Comparison of ENCODE assay signal across 9 cellular contexts in genomic region chr1:6770727-6771567, GRCh38. TPM values are rescaled to one million over a fixed set of nuclear protein-coding genes. Genes with fewer than 3 reads are reported as not detected.
DNase-seq lines count a peak whose midpoint lies in the region; ATAC-seq and TF ChIP-seq lines count a peak whose summit lies in the region.
"Had no signal": no experiment of that assay in that cellular context is flagged by ENCODE, and none has a peak within 500 bp of the region (broad histone marks: within the 10 kb centered on the region; RNA-seq: fewer than 3 reads in every experiment).

No MANE protein-coding gene starts in this region.

- intact Hi-C loops in activated T-helper 1 cell treated with anti-CD3 and anti-CD28 coated beads, Interleukin-12 subunit alpha, Interleukin-12 subunit beta, Interleukin-2, Interleukin-4 antibody, amounts not matched to agents 30 ng/mL and 10 ng/mL and 1 ng/mL, durations not matched to agents 14 hours and 24 hours and 36 hours (cut with micrococcal nuclease), result no loop called here

- no peak for ATAC-seq in activated T-cell treated with anti-CD3 and anti-CD28 coated beads, Interleukin-2, amount 50 U/mL, for 4 hours
- ATAC-seq in effector memory CD8-positive, alpha-beta T cell (replicated peaks), result no peak

- no peaks in the 10 kb centered on the region for H3K9me3 Mint-ChIP-seq in activated T-cell treated with anti-CD3 and anti-CD28 coated beads, Interleukin-2, amount 50 U/mL, for 4 hours
- H3K9me3 Mint-ChIP-seq in activated T-helper 1 cell treated with anti-CD3 and anti-CD28 coated beads, Interleukin-12 subunit alpha, Interleukin-12 subunit beta, Interleukin-2, Interleukin-4 antibody, amounts not matched to agents 30 ng/mL and 10 ng/mL and 1 ng/mL, durations not matched to agents 14 hours and 24 hours and 36 hours, result no peaks in the 10 kb centered on the region
- H3K9me3 Mint-ChIP-seq in effector memory CD8-positive, alpha-beta T cell, result no peaks in the 10 kb centered on the region

- peaks cover 20% of the 10 kb centered on the region for H3K27me3 Mint-ChIP-seq in activated T-cell treated with anti-CD3 and anti-CD28 coated beads, Interleukin-2, amount 50 U/mL, for 4 hours (ENCODE audit: low read depth)
- peaks cover 7% of the 10 kb centered on the region for H3K27me3 Mint-ChIP-seq in activated T-helper 1 cell treated with anti-CD3 and anti-CD28 coated beads, Interleukin-12 subunit alpha, Interleukin-12 subunit beta, Interleukin-2, Interleukin-4 antibody, amounts not matched to agents 30 ng/mL and 10 ng/mL and 1 ng/mL, durations not matched to agents 14 hours and 24 hours and 36 hours (ENCODE audit: insufficient read depth)
- H3K27me3 Mint-ChIP-seq in effector memory CD8-positive, alpha-beta T cell, result peaks cover 31 to 65% of the 10 kb centered on the region in 2 donors

- peak; percentile 35 for DNase-seq in GM10248 (ENCODE audit: extremely low spot score)
- peak; percentile 80 for DNase-seq in RPMI7951 (ENCODE audit: low read depth)
- DNase-seq in fibroblast of peridontal ligament (ENCODE audit: extremely low read depth), result peak; percentile 53
- peak; percentile 6 for DNase-seq in retina
- no peak for DNase-seq in activated T-cell treated with anti-CD3 and anti-CD28 coated beads, Interleukin-2, amount 50 U/mL, for 4 hours
- DNase-seq in activated T-helper 1 cell treated with anti-CD3 and anti-CD28 coated beads, Interleukin-12 subunit alpha, Interleukin-12 subunit beta, Interleukin-2, Interleukin-4 antibody, amounts not matched to agents 30 ng/mL and 10 ng/mL and 1 ng/mL, durations not matched to agents 14 hours and 24 hours and 36 hours (ENCODE audit: low spot score), result no peak
- no peak for DNase-seq in effector memory CD8-positive, alpha-beta T cell
- DNase-seq in SHP77 (lab: John Stamatoyannopoulos, UW), result no peak
- DNase-seq: MV-4-11 had no signal

- CTCF ChIA-PET in GM10248 (lab: Yijun Ruan, JAX), result interaction anchor here (1.7 kb wide), 1 partner anchor 51 kb away, joined by 7 read pairs; no protein-coding TSS in a partner anchor

- H3K27ac Mint-ChIP-seq in activated T-helper 1 cell treated with anti-CD3 and anti-CD28 coated beads, Interleukin-12 subunit alpha, Interleukin-12 subunit beta, Interleukin-2, Interleukin-4 antibody, amounts not matched to agents 30 ng/mL and 10 ng/mL and 1 ng/mL, durations not matched to agents 14 hours and 24 hours and 36 hours, result no peak overlapping the region
- H3K27ac Mint-ChIP-seq in effector memory CD8-positive, alpha-beta T cell, result no peak overlapping the region

- TF ChIP-seq CTCF in GM10248 (IDR thresholded peaks at IDR 0.05; ENCODE audit: control extremely low read depth, extremely low read depth, low read depth, missing control alignments), result no peak

- POLR2A ChIA-PET in GM10248 (lab: Yijun Ruan, JAX), result interaction anchor here (0.5 kb wide), 1 partner anchor 13 kb away, joined by 4 read pairs; no protein-coding TSS in a partner anchor

- H3K4me1 Mint-ChIP-seq in activated T-cell treated with anti-CD3 and anti-CD28 coated beads, Interleukin-2, amount 50 U/mL, for 4 hours (ENCODE audit: low read depth), result no peaks in the 10 kb centered on the region
- no peaks in the 10 kb centered on the region for H3K4me1 Mint-ChIP-seq in activated T-helper 1 cell treated with anti-CD3 and anti-CD28 coated beads, Interleukin-12 subunit alpha, Interleukin-12 subunit beta, Interleukin-2, Interleukin-4 antibody, amounts not matched to agents 30 ng/mL and 10 ng/mL and 1 ng/mL, durations not matched to agents 14 hours and 24 hours and 36 hours (ENCODE audit: low read depth)
- no peaks in the 10 kb centered on the region for H3K4me1 Mint-ChIP-seq in effector memory CD8-positive, alpha-beta T cell (ENCODE audit: low read depth in 2 of 2)

- no peak overlapping the region for H3K4me3 Mint-ChIP-seq in activated T-cell treated with anti-CD3 and anti-CD28 coated beads, Interleukin-2, amount 50 U/mL, for 4 hours
- no peak overlapping the region for H3K4me3 Mint-ChIP-seq in activated T-helper 1 cell treated with anti-CD3 and anti-CD28 coated beads, Interleukin-12 subunit alpha, Interleukin-12 subunit beta, Interleukin-2, Interleukin-4 antibody, amounts not matched to agents 30 ng/mL and 10 ng/mL and 1 ng/mL, durations not matched to agents 14 hours and 24 hours and 36 hours
- H3K4me3 Mint-ChIP-seq in effector memory CD8-positive, alpha-beta T cell, result no peak overlapping the region

- no peaks in the 10 kb centered on the region for H3K36me3 Mint-ChIP-seq in activated T-cell treated with anti-CD3 and anti-CD28 coated beads, Interleukin-2, amount 50 U/mL, for 4 hours (ENCODE audit: insufficient read depth)
- H3K36me3 Mint-ChIP-seq in activated T-helper 1 cell treated with anti-CD3 and anti-CD28 coated beads, Interleukin-12 subunit alpha, Interleukin-12 subunit beta, Interleukin-2, Interleukin-4 antibody, amounts not matched to agents 30 ng/mL and 10 ng/mL and 1 ng/mL, durations not matched to agents 14 hours and 24 hours and 36 hours (ENCODE audit: low read depth), result no peaks in the 10 kb centered on the region
- H3K36me3 Mint-ChIP-seq in effector memory CD8-positive, alpha-beta T cell (ENCODE audit: insufficient read depth), result no peaks in the 10 kb centered on the region

RNA-seq across cellular contexts. Expression of gene CAMTA1, which starts 14.3 kb away (rescaled TPM):
- total RNA-seq in RPMI7951 (2014; rRNA removed; shearing (Covaris generic)), result 86.7 and 91.0 TPM in 2 replicates
- 10 to 100 TPM; 47.5 to 50.3 (median 47.7) TPM for total RNA-seq in activated T-cell treated with anti-CD3 and anti-CD28 coated beads, Interleukin-2, amount 50 U/mL, for 4 hours
- 57.2 and 63.7 TPM in 2 replicates for total RNA-seq in activated T-helper 1 cell treated with anti-CD3 and anti-CD28 coated beads, Interleukin-12 subunit alpha, Interleukin-12 subunit beta, Interleukin-2, Interleukin-4 antibody, amounts not matched to agents 30 ng/mL and 10 ng/mL and 1 ng/mL, durations not matched to agents 14 hours and 24 hours and 36 hours

Comparison
In these comparisons a context has a peak if more than half of its experiments do, and no peak if none do; other contexts are left out.
1. DNase-seq: peak in GM10248 (single experiment), RPMI7951 (single experiment), fibroblast of peridontal ligament (single experiment) and retina (single experiment); none in activated T-cell treated with anti-CD3 and anti-CD28 coated beads, Interleukin-2, amount 50 U/mL, for 4 hours (single experiment), activated T-helper 1 cell treated with anti-CD3 and anti-CD28 coated beads, Interleukin-12 subunit alpha, Interleukin-12 subunit beta, Interleukin-2, Interleukin-4 antibody, amounts not matched to agents 30 ng/mL and 10 ng/mL and 1 ng/mL, durations not matched to agents 14 hours and 24 hours and 36 hours (single experiment), effector memory CD8-positive, alpha-beta T cell (0 of 3) and SHP77 (0 of 2).